In genomic region chr6:39918831-39919230, GRCh38 we compare ENCODE assay signal across 11 cellular contexts.
"Had no signal": no experiment of that assay in that cellular context is flagged by ENCODE, and none has a peak within 500 bp of the region (broad histone marks: within the 10 kb centered on the region; RNA-seq: fewer than 3 reads in every experiment).

No MANE protein-coding gene starts in this region.

- FAIRE-seq: H1, H54 had no signal

- H3K9me3 ChIP-seq: HAP-1 had no signal

- H3K4me1 ChIP-seq: HAP-1 had no signal

- H3K27ac Mint-ChIP-seq: H9, HFFc6 had no signal

- H3K4me3 ChIP-seq: GM23248, GM23338, HAP-1 had no signal

- H3K4me2 ChIP-seq: GM23338 had no signal

- H3K36me3 ChIP-seq: HAP-1 had no signal

- H3K9me3 Mint-ChIP-seq: GM23338, H9, HFFc6 had no signal

- H3K27ac ChIP-seq: GM23248 had no signal

- H2AFZ ChIP-seq: GM23248, GM23338 had no signal

- DNase-seq: GM23248, GOT3, H7, H9, HCEC 1CT, HFFc6 had no signal

- H3K4me3 Mint-ChIP-seq: GM23338, H9, HFFc6 had no signal

- ATAC-seq: GM23338, HCT116 had no signal
